ENCODE assay signal across 13 cellular contexts in the genomic region with DNA sequence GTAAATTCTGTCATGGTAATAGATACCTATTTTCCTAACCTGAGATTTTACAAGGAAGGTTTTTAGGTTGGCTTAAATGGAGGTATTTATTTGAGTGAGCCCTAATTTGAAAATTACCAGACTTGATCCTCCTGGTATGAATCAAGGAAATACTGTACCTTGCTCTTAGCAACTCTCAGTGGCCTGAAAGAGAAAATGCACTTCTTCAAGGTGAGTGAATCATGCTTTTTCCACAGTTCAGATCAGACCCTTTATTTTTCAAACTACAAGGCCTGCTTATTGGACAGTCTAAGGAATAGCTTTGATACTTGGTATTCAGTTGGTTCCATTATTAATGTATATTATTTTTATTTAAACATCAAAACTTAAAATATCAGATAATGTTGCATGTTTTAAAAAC.
"Had no signal": no experiment of that assay in that cellular context is flagged by ENCODE, and none has a peak within 500 bp of the region (broad histone marks: within the 10 kb centered on the region; RNA-seq: fewer than 3 reads in every experiment).

No MANE protein-coding gene starts in this region.

- H3K27ac ChIP-seq: esophagus squamous epithelium, left lung, pancreas, transverse colon had no signal

- ATAC-seq: left lung, pancreas, T-helper 17 cell had no signal

- H3K27ac Mint-ChIP-seq: activated B cell treated with CpG ODN at 0.5 μM for 24 hours, T-helper 17 cell had no signal

- H3K4me3 ChIP-seq: esophagus squamous epithelium, left lung, pancreas, transverse colon had no signal

- H3K27me3 ChIP-seq: esophagus squamous epithelium, left lung, pancreas, transverse colon had no signal

- H3K4me3 Mint-ChIP-seq: activated B cell treated with CpG ODN at 0.5 μM for 24 hours, neural crest cell, T-helper 17 cell had no signal

- H3K9me3 ChIP-seq: esophagus squamous epithelium, left lung, pancreas, transverse colon had no signal

- H3K27me3 Mint-ChIP-seq: activated B cell treated with CpG ODN at 0.5 μM for 24 hours, T-helper 17 cell had no signal

- H3K4me1 ChIP-seq: pancreas had no signal

- DNase-seq: activated B cell treated with CpG ODN at 0.5 μM for 24 hours; activated CD4-positive, alpha-beta T cell treated with anti-CD3 and anti-CD28 coated beads, Interleukin-2, amount 50 U/mL, for 4 hours; activated effector memory CD4-positive, alpha-beta T cell treated with anti-CD3 and anti-CD28 coated beads, Interleukin-2, amount 50 U/mL, for 16 hours; esophagus squamous epithelium; foreskin fibroblast; left lung; mesenchymal stem cell; pancreas; SHP77 treated with DMSO at 0.1 percent for 48 hours; stimulated activated CD4-positive, alpha-beta T cell treated with anti-CD3 and anti-CD28 coated beads, Interleukin-4, amount 100 ng/mL, for 24 hours; T-helper 17 cell; transverse colon had no signal

- H3K9me3 Mint-ChIP-seq: activated B cell treated with CpG ODN at 0.5 μM for 24 hours, neural crest cell had no signal
